Comparison of ENCODE assay signal across 8 cellular contexts in the genomic region with DNA sequence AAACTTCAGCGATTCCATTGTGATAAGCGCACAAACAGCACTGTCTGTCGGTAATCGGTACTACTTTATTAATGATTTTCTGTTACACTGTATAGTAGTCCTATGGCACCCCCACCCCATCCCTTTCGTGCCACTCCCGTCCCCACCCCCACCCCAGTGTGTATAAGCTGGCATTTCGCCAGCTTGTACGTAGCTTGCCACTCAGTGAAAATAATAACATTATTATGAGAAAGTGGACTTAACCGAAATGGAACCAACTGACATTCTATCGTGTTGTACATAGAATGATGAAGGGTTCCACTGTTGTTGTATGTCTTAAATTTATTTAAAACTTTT. TPM values are rescaled to one million over a fixed set of nuclear protein-coding genes. Genes with fewer than 3 reads are reported as not detected.
A peak's percentile ranks its signal among the peaks of the same experiment; 100 is the strongest.
DNase-seq lines count a peak whose midpoint lies in the region; ATAC-seq and TF ChIP-seq lines count a peak whose summit lies in the region.

No MANE protein-coding gene starts in this region.

- TF ChIP-seq CTCF in Caco-2 (IDR thresholded peaks at IDR 0.05; ENCODE audit: insufficient read depth in 1 of 2, low read depth in 1 of 2, low read length in 1 of 2, severe bottlenecking in 1 of 2, unreplicated experiment in 1 of 2) (no peak), right atrium auricular region (IDR thresholded peaks at IDR 0.05) (no peak)
- TF ChIP-seq CTCF in activated CD8-positive, alpha-beta T cell treated with anti-CD3 and anti-CD28 coated beads for 36 hours (IDR thresholded peaks at IDR 0.05): no peak

- CTCF ChIA-PET in Caco-2 (lab: Charles Lee): no interaction called here
- CTCF ChIA-PET in activated CD8-positive, alpha-beta T cell treated with anti-CD3 and anti-CD28 coated beads for 36 hours (lab: Charles Lee): no interaction called here

- H3K4me1 ChIP-seq in Caco-2: peaks cover 14% of the 10 kb centered on the region
- H3K4me1 ChIP-seq in right atrium auricular region: peaks cover 0 to 18% of the 10 kb centered on the region in 2 donors

- H3K4me3 ChIP-seq in Caco-2 (ENCODE audit: low read depth, low read length) (peak overlapping the region; percentile 81), right atrium auricular region (peak overlapping the region; percentile 60 to 62)

- POLR2A ChIA-PET in Caco-2 (lab: Charles Lee): interaction anchor here (0.6 kb wide), 1 partner anchor 55 kb away, joined by 3 read pairs; no protein-coding TSS in a partner anchor
- POLR2A ChIA-PET in activated CD8-positive, alpha-beta T cell treated with anti-CD3 and anti-CD28 coated beads for 36 hours (lab: Charles Lee): interaction anchor here (0.9 to 2.9 kb wide), 2 partner anchors 11 to 515 kb away, joined by 3 to 18 read pairs; no protein-coding TSS in a partner anchor

- ATAC-seq in HG02870 (IDR thresholded peaks at IDR 0.05; ENCODE audit: unreplicated experiment) (peak; percentile 2), GM19395 (IDR thresholded peaks at IDR 0.05; ENCODE audit: unreplicated experiment) (no peak), GM21526 (IDR thresholded peaks at IDR 0.05; ENCODE audit: low FRiP score, unreplicated experiment) (no peak)
- peak; percentile 5 for ATAC-seq in activated CD8-positive, alpha-beta T cell treated with anti-CD3 and anti-CD28 coated beads for 36 hours
- ATAC-seq in stimulated activated effector memory CD8-positive, alpha-beta T cell treated with anti-CD3 and anti-CD28 coated beads, Interleukin-12 subunit alpha, Interleukin-12 subunit beta, amount 100 ng/mL, for 72 hours: peak; percentile 22

- H3K4me1 Mint-ChIP-seq in Caco-2 (ENCODE audit: low read depth, unreplicated experiment): no peaks in the 10 kb centered on the region
- H3K4me1 Mint-ChIP-seq in activated CD8-positive, alpha-beta T cell treated with anti-CD3 and anti-CD28 coated beads for 36 hours (ENCODE audit: low read depth): peaks cover 25% of the 10 kb centered on the region
- H3K4me1 Mint-ChIP-seq in stimulated activated effector memory CD8-positive, alpha-beta T cell treated with anti-CD3 and anti-CD28 coated beads, Interleukin-12 subunit alpha, Interleukin-12 subunit beta, amount 100 ng/mL, for 72 hours: peaks cover 14% of the 10 kb centered on the region

- H3K27me3 ChIP-seq in Caco-2 (replicated peaks; ENCODE audit: control insufficient read depth, insufficient read depth, low read length) (no peaks in the 10 kb centered on the region), right atrium auricular region (no peaks in the 10 kb centered on the region)

- intact Hi-C loops in Caco-2 (cut with micrococcal nuclease; ENCODE audit: unreplicated experiment): loop anchor here (5.0 kb wide), 1 partner anchor 181 kb away; no protein-coding TSS in a partner anchor
- intact Hi-C loops in activated CD8-positive, alpha-beta T cell treated with anti-CD3 and anti-CD28 coated beads for 36 hours (cut with micrococcal nuclease): no loop called here

- peak overlapping the region; percentile 93 for H3K27ac Mint-ChIP-seq in Caco-2 (ENCODE audit: unreplicated experiment)
- H3K27ac Mint-ChIP-seq in activated CD8-positive, alpha-beta T cell treated with anti-CD3 and anti-CD28 coated beads for 36 hours: peak overlapping the region; percentile 98
- H3K27ac Mint-ChIP-seq in stimulated activated effector memory CD8-positive, alpha-beta T cell treated with anti-CD3 and anti-CD28 coated beads, Interleukin-12 subunit alpha, Interleukin-12 subunit beta, amount 100 ng/mL, for 72 hours: peak overlapping the region; percentile 97

- no peaks in the 10 kb centered on the region for H3K27me3 Mint-ChIP-seq in Caco-2 (ENCODE audit: insufficient read depth, unreplicated experiment)
- H3K27me3 Mint-ChIP-seq in activated CD8-positive, alpha-beta T cell treated with anti-CD3 and anti-CD28 coated beads for 36 hours: no peaks in the 10 kb centered on the region

- no peak for DNase-seq in Caco-2
- peak; percentile 55 for DNase-seq in activated CD8-positive, alpha-beta T cell treated with anti-CD3 and anti-CD28 coated beads for 36 hours
- no peak for DNase-seq in right atrium auricular region (ENCODE audit: low spot score)
- DNase-seq in stimulated activated effector memory CD8-positive, alpha-beta T cell treated with anti-CD3 and anti-CD28 coated beads, Interleukin-12 subunit alpha, Interleukin-12 subunit beta, amount 100 ng/mL, for 72 hours (ENCODE audit: low spot score in 2 of 2): no peak
- no peak for DNase-seq in NK-92 (lab: John Stamatoyannopoulos, UW; ENCODE audit: unreplicated experiment)

- H3K4me3 Mint-ChIP-seq in Caco-2 (ENCODE audit: unreplicated experiment): peak overlapping the region; percentile 96
- peak overlapping the region; percentile 97 for H3K4me3 Mint-ChIP-seq in activated CD8-positive, alpha-beta T cell treated with anti-CD3 and anti-CD28 coated beads for 36 hours
- peak overlapping the region; percentile 93 for H3K4me3 Mint-ChIP-seq in stimulated activated effector memory CD8-positive, alpha-beta T cell treated with anti-CD3 and anti-CD28 coated beads, Interleukin-12 subunit alpha, Interleukin-12 subunit beta, amount 100 ng/mL, for 72 hours

- peaks cover 44% of the 10 kb centered on the region for H3K36me3 Mint-ChIP-seq in Caco-2 (ENCODE audit: insufficient read depth, unreplicated experiment)
- peaks cover 54% of the 10 kb centered on the region for H3K36me3 Mint-ChIP-seq in activated CD8-positive, alpha-beta T cell treated with anti-CD3 and anti-CD28 coated beads for 36 hours (ENCODE audit: low read depth)
- H3K36me3 Mint-ChIP-seq in stimulated activated effector memory CD8-positive, alpha-beta T cell treated with anti-CD3 and anti-CD28 coated beads, Interleukin-12 subunit alpha, Interleukin-12 subunit beta, amount 100 ng/mL, for 72 hours: peaks cover 38% of the 10 kb centered on the region

- no TSS peak for BruUV-seq in Caco-2 (replicated peaks; lab: Mats Ljungman, UMichigan)

- H3K36me3 ChIP-seq in Caco-2 (ENCODE audit: control insufficient read depth, insufficient read depth, low read length) (no peaks in the 10 kb centered on the region), right atrium auricular region (no peaks in the 10 kb centered on the region)

- H3K27ac ChIP-seq in right atrium auricular region: peak overlapping the region; percentile 89 to 91

- H3K9me3 ChIP-seq in Caco-2 (no peaks in the 10 kb centered on the region), right atrium auricular region (no peaks in the 10 kb centered on the region)

- no peaks in the 10 kb centered on the region for H3K9me3 Mint-ChIP-seq in Caco-2 (ENCODE audit: unreplicated experiment)
- no peaks in the 10 kb centered on the region for H3K9me3 Mint-ChIP-seq in activated CD8-positive, alpha-beta T cell treated with anti-CD3 and anti-CD28 coated beads for 36 hours
- H3K9me3 Mint-ChIP-seq in stimulated activated effector memory CD8-positive, alpha-beta T cell treated with anti-CD3 and anti-CD28 coated beads, Interleukin-12 subunit alpha, Interleukin-12 subunit beta, amount 100 ng/mL, for 72 hours: no peaks in the 10 kb centered on the region

RNA-seq across cellular contexts. Expression of gene MID1IP1, which starts 4.8 kb away (rescaled TPM):
- total RNA-seq in Caco-2 (2022) (35.5 and 40.6 TPM in 2 replicates), right atrium auricular region (10 to 100 TPM; 13.3 to 24.3 TPM)
- total RNA-seq in activated CD8-positive, alpha-beta T cell treated with anti-CD3 and anti-CD28 coated beads for 36 hours: 10 to 100 TPM; 74.6 to 79.4 TPM

Comparison
In these comparisons a context has a peak if more than half of its experiments do, and no peak if none do; other contexts are left out.
1. ATAC-seq: peak in HG02870 (single experiment), activated CD8-positive, alpha-beta T cell treated with anti-CD3 and anti-CD28 coated beads for 36 hours (single experiment) and stimulated activated effector memory CD8-positive, alpha-beta T cell treated with anti-CD3 and anti-CD28 coated beads, Interleukin-12 subunit alpha, Interleukin-12 subunit beta, amount 100 ng/mL, for 72 hours (single experiment); none in GM19395 (single experiment) and GM21526 (single experiment).
2. Peak in every context shown above with its lines, with median percentiles within 50 percentile points of each other: H3K27ac Mint-ChIP-seq and H3K4me3 Mint-ChIP-seq.